Comparison of ENCODE assay signal across 8 cellular contexts in genomic region chr1:45521413-45522323, GRCh38. TPM values are rescaled to one million over a fixed set of nuclear protein-coding genes. Genes with fewer than 3 reads are reported as not detected.
DNase-seq lines count a peak whose midpoint lies in the region; ATAC-seq and TF ChIP-seq lines count a peak whose summit lies in the region.

PRDX1 (minus strand) TSS chr1:45521884; CDS start chr1:45519043, 2,841 bp downstream.

- peak within 1 kb of the TSS; percentile 92 for H4K12ac ChIP-seq in trophoblast cell (ENCODE audit: low read depth, low read length)

- TF ChIP-seq CTCF in cardiac muscle cell (IDR thresholded peaks at IDR 0.05; ENCODE audit: low read depth, low read length) (peak; percentile 13), transverse colon (IDR thresholded peaks at IDR 0.05) (peak in 2 of 5 experiments; percentile 21 to 41)

- no CpG with 5 or more reads among the region's 72 CpGs for WGBS in trophoblast cell (ENCODE audit: extremely low coverage, insufficient coverage, insufficient read length)
- WGBS in transverse colon (ENCODE audit: low coverage in 1 of 2), 2 donors = 0% methylated on average over 60 of the region's 72 CpGs; no CpG with 5 or more reads in 1 of the 2 donors

- TF ChIP-seq POLR2A in GM10847 (IDR thresholded peaks at IDR 0.05; ENCODE audit: extremely low read depth, insufficient read length) = peak; percentile 100
- TF ChIP-seq POLR2A in transverse colon (IDR thresholded peaks at IDR 0.05) = peak; percentile 100

- no peak within 1 kb of the TSS for H3K23ac ChIP-seq in trophoblast cell (ENCODE audit: low read length)

- in situ Hi-C loops in transverse colon (cut with MboI; ENCODE audit: low pct_ligation_motif_present in 1 of 4, low pct_unique_long_range_greater_than_20kb in 1 of 4, low sequenced_read_pairs in 3 of 4) = no loop called here

- H3K27me3 Mint-ChIP-seq in activated naive CD8-positive, alpha-beta T cell treated with anti-CD3 and anti-CD28 coated beads, Interleukin-2, amount 50 U/mL, for 24 hours = peaks cover 10% of the 10 kb centered on the region

- peak within 1 kb of the TSS; percentile 76 for H3K18ac ChIP-seq in trophoblast cell (ENCODE audit: low read length)

- peak within 1 kb of the TSS; percentile 86 for H3K27ac ChIP-seq in cardiac muscle cell
- H3K27ac ChIP-seq in trophoblast cell (ENCODE audit: low read depth, low read length) = peak within 1 kb of the TSS; percentile 85
- peak within 1 kb of the TSS; percentile 90 to 99 (median 94) for H3K27ac ChIP-seq in transverse colon

- H3K9me3 ChIP-seq in cardiac muscle cell (ENCODE audit: low read depth) (no peaks in the 10 kb centered on the region), trophoblast cell (ENCODE audit: insufficient read depth, low read depth, low read length) (no peaks in the 10 kb centered on the region), transverse colon (no peaks in the 10 kb centered on the region)

- H2BK5ac ChIP-seq in trophoblast cell (ENCODE audit: low read depth, low read length, poor library complexity) = peak within 1 kb of the TSS; percentile 91

- peaks cover under 1% of the 10 kb centered on the region for H3K36me3 ChIP-seq in cardiac muscle cell
- peaks cover 11 to 12% of the 10 kb centered on the region in 2 experiments for H3K36me3 ChIP-seq in trophoblast cell (ENCODE audit: control insufficient read depth in 1 of 2, insufficient read depth in 2 of 2, low read length in 2 of 2)
- peaks cover 0 to 7% (median 2%) of the 10 kb centered on the region in 4 donors for H3K36me3 ChIP-seq in transverse colon

- peak within 1 kb of the TSS; percentile 90 for H4K8ac ChIP-seq in trophoblast cell (ENCODE audit: low read depth, low read length)

- intact Hi-C loops in transverse colon (cut with DNase I; ENCODE audit: low total_unique reads) = no loop called here

- peak within 1 kb of the TSS; percentile 94 for H3K4me3 Mint-ChIP-seq in activated naive CD8-positive, alpha-beta T cell treated with anti-CD3 and anti-CD28 coated beads, Interleukin-2, amount 50 U/mL, for 24 hours

- H3K4me1 ChIP-seq in cardiac muscle cell (ENCODE audit: low read depth) (peaks cover 31% of the 10 kb centered on the region), trophoblast cell (ENCODE audit: control insufficient read depth in 1 of 2, insufficient read depth in 2 of 2, low read length in 2 of 2) (peaks cover 0 to 12% of the 10 kb centered on the region in 2 experiments), transverse colon (peaks cover 6 to 37% (median 30%) of the 10 kb centered on the region in 4 donors)

- peak; percentile 87 for ATAC-seq in HG02642 (IDR thresholded peaks at IDR 0.05; ENCODE audit: poor library complexity, unreplicated experiment)
- ATAC-seq in activated naive CD8-positive, alpha-beta T cell treated with anti-CD3 and anti-CD28 coated beads, Interleukin-2, amount 50 U/mL, for 24 hours = peak; percentile 78

- no peaks in the 10 kb centered on the region for H3K9me3 Mint-ChIP-seq in activated naive CD8-positive, alpha-beta T cell treated with anti-CD3 and anti-CD28 coated beads, Interleukin-2, amount 50 U/mL, for 24 hours

- H3K79me1 ChIP-seq in trophoblast cell (ENCODE audit: low read length) = peaks cover 15% of the 10 kb centered on the region

- peak within 1 kb of the TSS; percentile 59 for H2BK12ac ChIP-seq in trophoblast cell (ENCODE audit: low read length)

- H2AFZ ChIP-seq in trophoblast cell (ENCODE audit: insufficient read depth, low read length, poor library complexity) = peak within 1 kb of the TSS; percentile 55

- peak within 1 kb of the TSS; percentile 67 for H2AK5ac ChIP-seq in trophoblast cell (ENCODE audit: low read length)

- H2BK120ac ChIP-seq in trophoblast cell (ENCODE audit: insufficient read depth, low read length, poor library complexity) = peak within 1 kb of the TSS; percentile 72

- TF ChIP-seq EP300 in transverse colon (IDR thresholded peaks at IDR 0.05; ENCODE audit: low read depth) = no peak

- peak within 1 kb of the TSS; percentile 87 for H3K14ac ChIP-seq in trophoblast cell (ENCODE audit: low read length)

- peak within 1 kb of the TSS; percentile 77 for H3K9ac ChIP-seq in trophoblast cell (ENCODE audit: low read length)

- H3K27me3 ChIP-seq in cardiac muscle cell = no peaks in the 10 kb centered on the region
- no peaks in the 10 kb centered on the region for H3K27me3 ChIP-seq in trophoblast cell (ENCODE audit: insufficient read depth, low read length)
- H3K27me3 ChIP-seq in transverse colon = no peaks in the 10 kb centered on the region

- peak within 1 kb of the TSS; percentile 96 for H3K27ac Mint-ChIP-seq in activated naive CD8-positive, alpha-beta T cell treated with anti-CD3 and anti-CD28 coated beads, Interleukin-2, amount 50 U/mL, for 24 hours

- peaks cover 20% of the 10 kb centered on the region for H3K79me2 ChIP-seq in trophoblast cell (ENCODE audit: control insufficient read depth, insufficient read depth, low read length, poor library complexity)

- peaks cover 58% of the 10 kb centered on the region for H3K4me1 Mint-ChIP-seq in activated naive CD8-positive, alpha-beta T cell treated with anti-CD3 and anti-CD28 coated beads, Interleukin-2, amount 50 U/mL, for 24 hours

- H3K4ac ChIP-seq in trophoblast cell (ENCODE audit: low read depth, low read length) = peak within 1 kb of the TSS; percentile 93

- peak within 1 kb of the TSS; percentile 86 for H3K4me3 ChIP-seq in cardiac muscle cell
- H3K4me3 ChIP-seq in trophoblast cell (ENCODE audit: low read depth, low read length) = peak within 1 kb of the TSS; percentile 82
- peak within 1 kb of the TSS; percentile 58 to 96 (median 84) for H3K4me3 ChIP-seq in transverse colon

- DNase-seq in NCI-H1105 treated with DMSO at 0.1 percent for 48 hours (lab: John Stamatoyannopoulos, UW) (peak; percentile 91), SW 1271 (lab: John Stamatoyannopoulos, UW) (peak; percentile 78 to 89), cardiac muscle cell (ENCODE audit: low read depth in 1 of 2, low spot score in 1 of 2) (peak; percentile 95 to 96), trophoblast cell (peak; percentile 90 to 97), transverse colon (peak; percentile 98)
- peak; percentile 99 for DNase-seq in activated naive CD8-positive, alpha-beta T cell treated with anti-CD3 and anti-CD28 coated beads, Interleukin-2, amount 50 U/mL, for 24 hours

- H3K4me2 ChIP-seq in trophoblast cell (ENCODE audit: low read length) = peak within 1 kb of the TSS; percentile 83

- peak within 1 kb of the TSS; percentile 89 for H4K91ac ChIP-seq in trophoblast cell (ENCODE audit: low read depth, low read length)

- peaks cover 32% of the 10 kb centered on the region for H3K36me3 Mint-ChIP-seq in activated naive CD8-positive, alpha-beta T cell treated with anti-CD3 and anti-CD28 coated beads, Interleukin-2, amount 50 U/mL, for 24 hours (ENCODE audit: low read depth)

RNA-seq across cellular contexts. Expression of gene PRDX1, which starts in this region (rescaled TPM):
- total RNA-seq in cardiac muscle cell (526 and 782 TPM in 2 replicates), transverse colon (100 to 1,000 TPM; 120 to 291 (median 189) TPM)
- polyA plus RNA-seq in cardiac muscle cell = 1,545 and 1,744 TPM in 2 replicates
- 683 and 706 TPM in 2 replicates for polyA plus RNA-seq in trophoblast cell (2013)

Comparison
In these comparisons a context has a peak if more than half of its experiments do, and no peak if none do; other contexts are left out.
1. Peak in every context shown above with its lines: DNase-seq, ATAC-seq, H3K4me3 ChIP-seq and H3K27ac ChIP-seq.